ENCODE assay signal across 11 cellular contexts in the genomic region with DNA sequence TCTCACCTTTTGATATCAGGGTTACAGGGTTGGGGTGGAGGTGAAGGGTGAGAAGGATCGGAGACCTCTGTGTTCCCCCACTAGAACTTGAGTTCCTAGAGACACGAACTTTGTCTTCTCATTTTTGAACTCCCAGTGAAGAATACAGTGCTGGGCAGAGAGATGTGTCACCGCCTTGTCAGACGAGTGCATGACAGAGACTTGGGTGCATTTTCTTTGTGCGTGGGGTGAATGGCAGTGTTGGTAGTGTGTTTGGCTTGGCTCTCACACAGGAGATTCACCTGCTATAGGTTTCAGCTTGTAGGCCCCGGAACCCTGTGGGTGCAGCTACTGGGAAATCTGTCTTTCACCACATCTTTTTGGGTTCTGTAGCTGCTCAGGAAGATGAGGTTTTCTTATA. TPM values are rescaled to one million over a fixed set of nuclear protein-coding genes. Genes with fewer than 3 reads are reported as not detected.
DNase-seq lines count a peak whose midpoint lies in the region.
"Had no signal": no experiment of that assay in that cellular context is flagged by ENCODE, and none has a peak within 500 bp of the region (broad histone marks: within the 10 kb centered on the region; RNA-seq: fewer than 3 reads in every experiment).

No MANE protein-coding gene starts in this region.

- H3K27ac Mint-ChIP-seq in activated CD4-positive, alpha-beta T cell treated with anti-CD3 and anti-CD28 coated beads, Interleukin-2, amount 10 ng/mL, durations not matched to agents 24 days and 14 days: peak overlapping the region; percentile 96
- peak overlapping the region; percentile 82 for H3K27ac Mint-ChIP-seq in stimulated activated naive CD8-positive, alpha-beta T cell treated with anti-CD3 and anti-CD28 coated beads, Interleukin-15, Interleukin-2, amounts not matched to agents 100 ng/mL and 50 ng/mL, for 24 hours

- no peak overlapping the region for H3K4me3 ChIP-seq in trophoblast cell (ENCODE audit: low read depth, low read length)

- H4K12ac ChIP-seq in trophoblast cell (ENCODE audit: low read depth, low read length): no peak overlapping the region

- no peak overlapping the region for H2AFZ ChIP-seq in trophoblast cell (ENCODE audit: insufficient read depth, low read length, poor library complexity)
- H2AFZ ChIP-seq: parathyroid adenoma had no signal

- H2AK5ac ChIP-seq in trophoblast cell (ENCODE audit: low read length): peak overlapping the region; percentile 60

- peak overlapping the region; percentile 10 for H2BK5ac ChIP-seq in trophoblast cell (ENCODE audit: low read depth, low read length, poor library complexity)

- intact Hi-C loops in activated CD4-positive, alpha-beta T cell treated with anti-CD3 and anti-CD28 coated beads, Interleukin-2, amount 10 ng/mL, durations not matched to agents 24 days and 14 days (cut with micrococcal nuclease): no loop called here

- H4K91ac ChIP-seq in trophoblast cell (ENCODE audit: low read depth, low read length): peak overlapping the region; percentile 93

- H3K36me3 Mint-ChIP-seq in activated CD4-positive, alpha-beta T cell treated with anti-CD3 and anti-CD28 coated beads, Interleukin-2, amount 10 ng/mL, durations not matched to agents 24 days and 14 days (ENCODE audit: low read depth): peaks cover 5% of the 10 kb centered on the region
- no peaks in the 10 kb centered on the region for H3K36me3 Mint-ChIP-seq in stimulated activated naive CD8-positive, alpha-beta T cell treated with anti-CD3 and anti-CD28 coated beads, Interleukin-15, Interleukin-2, amounts not matched to agents 100 ng/mL and 50 ng/mL, for 24 hours (ENCODE audit: low read depth)

- no peak overlapping the region for H3K9ac ChIP-seq in trophoblast cell (ENCODE audit: low read length)
- H3K9ac ChIP-seq: parathyroid adenoma had no signal

- H3K27me3 ChIP-seq in trophoblast cell (ENCODE audit: insufficient read depth, low read length): no peaks in the 10 kb centered on the region

- peak overlapping the region; percentile 65 for H3K4ac ChIP-seq in trophoblast cell (ENCODE audit: low read depth, low read length)

- H2BK12ac ChIP-seq in trophoblast cell (ENCODE audit: low read length): peak overlapping the region; percentile 72

- peak; percentile 89 for DNase-seq in activated CD4-positive, alpha-beta T cell treated with anti-CD3 and anti-CD28 coated beads, Interleukin-2, amount 10 ng/mL, durations not matched to agents 24 days and 14 days
- peak; percentile 88 for DNase-seq in activated effector memory CD4-positive, alpha-beta T cell treated with anti-CD3 and anti-CD28 coated beads, Interleukin-2, amount 50 U/mL, for 16 hours
- DNase-seq in trophoblast cell (no peak), NCI-H1930 (lab: John Stamatoyannopoulos, UW) (no peak), C1 segment of cervical spinal cord (lab: John Stamatoyannopoulos, UW) (no peak), NCI-H82 treated with DMSO at 0.1 percent for 48 hours (lab: John Stamatoyannopoulos, UW; ENCODE audit: unreplicated experiment) (no peak)
- DNase-seq: amniotic stem cell, NCI-H1694 treated with DMSO at 0.1 percent for 48 hours had no signal

- H3K27me3 Mint-ChIP-seq in activated CD4-positive, alpha-beta T cell treated with anti-CD3 and anti-CD28 coated beads, Interleukin-2, amount 10 ng/mL, durations not matched to agents 24 days and 14 days: no peaks in the 10 kb centered on the region
- H3K27me3 Mint-ChIP-seq in stimulated activated naive CD8-positive, alpha-beta T cell treated with anti-CD3 and anti-CD28 coated beads, Interleukin-15, Interleukin-2, amounts not matched to agents 100 ng/mL and 50 ng/mL, for 24 hours: no peaks in the 10 kb centered on the region

- no peaks in the 10 kb centered on the region for H3K9me3 ChIP-seq in trophoblast cell (ENCODE audit: insufficient read depth, low read depth, low read length)

- H3K36me3 ChIP-seq in trophoblast cell (ENCODE audit: control insufficient read depth in 1 of 2, insufficient read depth in 2 of 2, low read length in 2 of 2): no peaks in the 10 kb centered on the region

- H3K79me1 ChIP-seq in trophoblast cell (ENCODE audit: low read length): peaks cover 48% of the 10 kb centered on the region

- H3K4me2 ChIP-seq in trophoblast cell (ENCODE audit: low read length): no peak overlapping the region

- peak overlapping the region; percentile 28 for H4K8ac ChIP-seq in trophoblast cell (ENCODE audit: low read depth, low read length)

- peaks cover 7% of the 10 kb centered on the region for H3K9me3 Mint-ChIP-seq in activated CD4-positive, alpha-beta T cell treated with anti-CD3 and anti-CD28 coated beads, Interleukin-2, amount 10 ng/mL, durations not matched to agents 24 days and 14 days
- H3K9me3 Mint-ChIP-seq in stimulated activated naive CD8-positive, alpha-beta T cell treated with anti-CD3 and anti-CD28 coated beads, Interleukin-15, Interleukin-2, amounts not matched to agents 100 ng/mL and 50 ng/mL, for 24 hours: no peaks in the 10 kb centered on the region

- peak overlapping the region; percentile 69 for H3K4me3 Mint-ChIP-seq in activated CD4-positive, alpha-beta T cell treated with anti-CD3 and anti-CD28 coated beads, Interleukin-2, amount 10 ng/mL, durations not matched to agents 24 days and 14 days
- H3K4me3 Mint-ChIP-seq in stimulated activated naive CD8-positive, alpha-beta T cell treated with anti-CD3 and anti-CD28 coated beads, Interleukin-15, Interleukin-2, amounts not matched to agents 100 ng/mL and 50 ng/mL, for 24 hours: peak overlapping the region; percentile 45

- H3K18ac ChIP-seq in trophoblast cell (ENCODE audit: low read length): peak overlapping the region; percentile 6

- peaks cover 9% of the 10 kb centered on the region for H3K79me2 ChIP-seq in trophoblast cell (ENCODE audit: control insufficient read depth, insufficient read depth, low read length, poor library complexity)
- H3K79me2 ChIP-seq: parathyroid adenoma had no signal

- no peak overlapping the region for H3K23ac ChIP-seq in trophoblast cell (ENCODE audit: low read length)

- H3K4me1 ChIP-seq in trophoblast cell (ENCODE audit: control insufficient read depth in 1 of 2, insufficient read depth in 2 of 2, low read length in 2 of 2): peaks cover 48 to 55% of the 10 kb centered on the region in 2 experiments
- H3K4me1 ChIP-seq: parathyroid adenoma had no signal

- no peak overlapping the region for H3K27ac ChIP-seq in trophoblast cell (ENCODE audit: low read depth, low read length)
- H3K27ac ChIP-seq: parathyroid adenoma had no signal

- peak overlapping the region; percentile 78 for H3K14ac ChIP-seq in trophoblast cell (ENCODE audit: low read length)

- no CpG with 5 or more reads among the region's 6 CpGs for WGBS in trophoblast cell (ENCODE audit: extremely low coverage, insufficient coverage, insufficient read length)

- H3K4me1 Mint-ChIP-seq in activated CD4-positive, alpha-beta T cell treated with anti-CD3 and anti-CD28 coated beads, Interleukin-2, amount 10 ng/mL, durations not matched to agents 24 days and 14 days: peaks cover 85% of the 10 kb centered on the region
- H3K4me1 Mint-ChIP-seq in stimulated activated naive CD8-positive, alpha-beta T cell treated with anti-CD3 and anti-CD28 coated beads, Interleukin-15, Interleukin-2, amounts not matched to agents 100 ng/mL and 50 ng/mL, for 24 hours (ENCODE audit: low read depth): peaks cover 100% of the 10 kb centered on the region

- H2BK120ac ChIP-seq in trophoblast cell (ENCODE audit: insufficient read depth, low read length, poor library complexity): peak overlapping the region; percentile 90

RNA-seq across cellular contexts. Expression of a gene that starts 40.0 kb away (rescaled TPM):
- total RNA-seq in activated CD4-positive, alpha-beta T cell treated with anti-CD3 and anti-CD28 coated beads, Interleukin-2, amount 10 ng/mL, durations not matched to agents 24 days and 14 days: 217 and 220 TPM in 2 replicates
- polyA plus RNA-seq in trophoblast cell (2013): 217 and 236 TPM in 2 replicates
- total RNA-seq: H4 had no signal

RNA-seq across cellular contexts. Expression of a gene that starts 42.3 kb away (rescaled TPM):
- 122 and 125 TPM in 2 replicates for total RNA-seq in activated CD4-positive, alpha-beta T cell treated with anti-CD3 and anti-CD28 coated beads, Interleukin-2, amount 10 ng/mL, durations not matched to agents 24 days and 14 days
- 112 and 118 TPM in 2 replicates for polyA plus RNA-seq in trophoblast cell (2013)

RNA-seq across cellular contexts. Expression of a gene that starts 59.7 kb away (rescaled TPM):
- total RNA-seq in activated CD4-positive, alpha-beta T cell treated with anti-CD3 and anti-CD28 coated beads, Interleukin-2, amount 10 ng/mL, durations not matched to agents 24 days and 14 days: not detected in 2 replicates
- polyA plus RNA-seq in trophoblast cell (2013): 0.08 and 0.10 TPM in 2 replicates

Comparison
In these comparisons a context has a peak if more than half of its experiments do, and no peak if none do; other contexts are left out.
1. DNase-seq: peak in activated CD4-positive, alpha-beta T cell treated with anti-CD3 and anti-CD28 coated beads, Interleukin-2, amount 10 ng/mL, durations not matched to agents 24 days and 14 days (single experiment) and activated effector memory CD4-positive, alpha-beta T cell treated with anti-CD3 and anti-CD28 coated beads, Interleukin-2, amount 50 U/mL, for 16 hours (single experiment); none in trophoblast cell (0 of 2), NCI-H1930 (0 of 2), C1 segment of cervical spinal cord (0 of 14) and NCI-H82 treated with DMSO at 0.1 percent for 48 hours (single experiment).